Comparison of ENCODE assay signal across 1 cellular context in the genomic region with DNA sequence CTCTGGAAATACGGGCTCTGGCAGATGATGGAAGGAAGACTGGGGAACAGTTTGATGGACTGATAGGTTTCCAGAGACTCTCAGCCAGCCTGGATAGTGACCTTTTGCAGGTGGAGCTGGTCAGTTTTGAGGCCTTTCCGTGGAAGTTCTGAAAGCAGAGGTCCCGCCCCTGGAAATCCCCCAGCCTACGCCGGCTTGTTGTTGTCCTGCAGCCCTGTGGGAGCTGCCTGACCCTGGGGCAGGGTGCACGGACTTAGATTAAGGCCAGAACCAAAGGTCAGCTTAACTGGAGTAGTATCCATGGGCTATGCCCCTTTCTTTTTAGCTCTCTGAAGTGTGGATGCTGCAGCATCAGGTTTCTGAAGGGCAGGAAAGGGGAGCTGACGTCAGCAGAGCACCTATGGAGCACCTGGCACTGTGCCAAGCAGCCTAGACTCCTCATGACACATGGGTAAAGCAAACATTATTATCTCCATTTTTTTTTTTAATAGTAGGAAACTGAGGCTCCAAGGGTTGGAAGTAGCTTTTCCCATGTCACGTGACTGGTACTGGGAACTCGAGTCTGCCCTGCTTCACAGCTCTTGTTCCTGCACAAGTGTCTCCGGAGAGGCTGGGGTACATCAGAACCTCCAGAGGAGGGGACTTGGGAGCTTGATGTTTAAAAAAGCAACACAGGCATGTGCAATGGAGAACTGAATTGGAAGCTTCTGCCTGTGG.
TF ChIP-seq lines count a peak whose summit lies in the region.

No MANE protein-coding gene starts in this region.

TF ChIP-seq in HepG2, 621 proteins besides CTCF, POLR2A, EP300 and RAD21 (continued from another document):
- TF ChIP-seq, protein P1, sequence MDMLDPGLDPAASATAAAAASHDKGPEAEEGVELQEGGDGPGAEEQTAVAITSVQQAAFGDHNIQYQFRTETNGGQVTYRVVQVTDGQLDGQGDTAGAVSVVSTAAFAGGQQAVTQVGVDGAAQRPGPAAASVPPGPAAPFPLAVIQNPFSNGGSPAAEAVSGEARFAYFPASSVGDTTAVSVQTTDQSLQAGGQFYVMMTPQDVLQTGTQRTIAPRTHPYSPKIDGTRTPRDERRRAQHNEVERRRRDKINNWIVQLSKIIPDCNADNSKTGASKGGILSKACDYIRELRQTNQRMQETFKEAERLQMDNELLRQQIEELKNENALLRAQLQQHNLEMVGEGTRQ (IDR thresholded peaks at IDR 0.05; ENCODE audit: low read depth, low read length), result peak; percentile 75
- TF ChIP-seq, protein P1 (CRISPR knock-in tag; IDR thresholded peaks at IDR 0.05; ENCODE audit: borderline replicate concordance), result peak; percentile 29; the same call in 1 of the 2 replicates
- TF ChIP-seq HNF4A (CRISPR knock-in tag; IDR thresholded peaks at IDR 0.05) (peak; percentile 84), SAP130 (CRISPR knock-in tag; IDR thresholded peaks at IDR 0.05; ENCODE audit: low read depth) (peak; percentile 34; the same call in 1 of the 2 replicates), ZNF121 (CRISPR knock-in tag; IDR thresholded peaks at IDR 0.05) (no peak), ZFX (CRISPR knock-in tag; IDR thresholded peaks at IDR 0.05; ENCODE audit: low read depth) (peak; percentile 27; the same call in 1 of the 2 replicates), NFIC (IDR thresholded peaks at IDR 0.05; ENCODE audit: low read length) (peak; percentile 57; the same call in 1 of the 2 replicates), ESRRA (CRISPR knock-in tag; IDR thresholded peaks at IDR 0.05; ENCODE audit: low read depth) (0 out of 2 replicates have a peak, but pooled peaks have one; percentile 43), ZNF292 (CRISPR knock-in tag; IDR thresholded peaks at IDR 0.05; ENCODE audit: borderline replicate concordance, low read depth) (peak; percentile 25; the same call in 1 of the 2 replicates), GRHL1 (CRISPR knock-in tag; conservative IDR thresholded peaks at IDR 0.05) (no peak), CEBPG (CRISPR knock-in tag; IDR thresholded peaks at IDR 0.05) (0 out of 2 replicates have a peak, but pooled peaks have one; percentile 3), HOXA3 (CRISPR knock-in tag; IDR thresholded peaks at IDR 0.05) (0 out of 2 replicates have a peak, but pooled peaks have one; percentile 19), KLF16 (CRISPR knock-in tag; IDR thresholded peaks at IDR 0.05) (no peak), SALL1 (CRISPR knock-in tag; IDR thresholded peaks at IDR 0.05) (peak; percentile 67), PITX1 (CRISPR knock-in tag; IDR thresholded peaks at IDR 0.05) (peak; percentile 35; the same call in 1 of the 2 replicates), NCOR1 (IDR thresholded peaks at IDR 0.05; ENCODE audit: borderline replicate concordance, low read length) (peak; percentile 39; the same call in 1 of the 2 replicates), RXRA (CRISPR knock-in tag; IDR thresholded peaks at IDR 0.05) (peak; percentile 34; the same call in 1 of the 2 replicates), HDAC1 (CRISPR knock-in tag; IDR thresholded peaks at IDR 0.05) (0 out of 2 replicates have a peak, but pooled peaks have one; percentile 29), NR2F1 (CRISPR knock-in tag; IDR thresholded peaks at IDR 0.05) (peak; percentile 38 to 39; a peak in 1 of 4 replicates), FOXO1 (CRISPR knock-in tag; IDR thresholded peaks at IDR 0.05) (peak; percentile 68; the same call in 1 of the 2 replicates)
- TF ChIP-seq, protein P2, sequence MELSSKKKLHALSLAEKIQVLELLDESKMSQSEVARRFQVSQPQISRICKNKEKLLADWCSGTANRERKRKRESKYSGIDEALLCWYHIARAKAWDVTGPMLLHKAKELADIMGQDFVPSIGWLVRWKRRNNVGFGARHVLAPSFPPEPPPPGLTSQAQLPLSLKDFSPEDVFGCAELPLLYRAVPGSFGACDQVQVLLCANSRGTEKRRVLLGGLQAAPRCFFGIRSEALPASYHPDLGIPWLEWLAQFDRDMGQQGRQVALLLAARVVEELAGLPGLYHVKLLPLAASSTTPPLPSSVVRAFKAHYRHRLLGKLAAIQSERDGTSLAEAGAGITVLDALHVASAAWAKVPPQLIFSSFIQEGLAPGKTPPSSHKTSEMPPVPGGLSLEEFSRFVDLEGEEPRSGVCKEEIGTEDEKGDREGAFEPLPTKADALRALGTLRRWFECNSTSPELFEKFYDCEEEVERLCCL (CRISPR knock-in tag; IDR thresholded peaks at IDR 0.05; ENCODE audit: borderline replicate concordance), result no peak
- TF ChIP-seq, protein P3, sequence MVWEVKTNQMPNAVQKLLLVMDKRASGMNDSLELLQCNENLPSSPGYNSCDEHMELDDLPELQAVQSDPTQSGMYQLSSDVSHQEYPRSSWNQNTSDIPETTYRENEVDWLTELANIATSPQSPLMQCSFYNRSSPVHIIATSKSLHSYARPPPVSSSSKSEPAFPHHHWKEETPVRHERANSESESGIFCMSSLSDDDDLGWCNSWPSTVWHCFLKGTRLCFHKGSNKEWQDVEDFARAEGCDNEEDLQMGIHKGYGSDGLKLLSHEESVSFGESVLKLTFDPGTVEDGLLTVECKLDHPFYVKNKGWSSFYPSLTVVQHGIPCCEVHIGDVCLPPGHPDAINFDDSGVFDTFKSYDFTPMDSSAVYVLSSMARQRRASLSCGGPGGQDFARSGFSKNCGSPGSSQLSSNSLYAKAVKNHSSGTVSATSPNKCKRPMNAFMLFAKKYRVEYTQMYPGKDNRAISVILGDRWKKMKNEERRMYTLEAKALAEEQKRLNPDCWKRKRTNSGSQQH (CRISPR knock-in tag; IDR thresholded peaks at IDR 0.05; ENCODE audit: low read depth), result no peak
